Comparison of ENCODE assay signal across 9 cellular contexts in genomic region chr15:67915374-67916050, GRCh38.
A peak's percentile ranks its signal among the peaks of the same experiment; 100 is the strongest.
DNase-seq lines count a peak whose midpoint lies in the region; ATAC-seq and TF ChIP-seq lines count a peak whose summit lies in the region.
"Had no signal": no experiment of that assay in that cellular context is flagged by ENCODE, and none has a peak within 500 bp of the region (broad histone marks: within the 10 kb centered on the region; RNA-seq: fewer than 3 reads in every experiment).

No MANE protein-coding gene starts in this region.

- DNase-seq in HuH-7.5 (ENCODE audit: low spot score) (peak; percentile 57), SK-N-DZ (ENCODE audit: low spot score) (peak; percentile 21), right cardiac atrium (peak; percentile 49 to 91 (median 86)), gastrocnemius medialis (peak; percentile 70 to 81), immature natural killer cell (no peak)
- no peak for DNase-seq in stimulated activated CD4-positive, alpha-beta T cell treated with anti-CD3 and anti-CD28 coated beads, Interleukin-4, amount 100 ng/mL, for 4 hours

- peak; percentile 72 to 79 for ATAC-seq in right cardiac atrium
- ATAC-seq in gastrocnemius medialis, result peak; percentile 65 to 75
- no peak for ATAC-seq in GM18498 (IDR thresholded peaks at IDR 0.05; ENCODE audit: unreplicated experiment)
- ATAC-seq in GM18502 (IDR thresholded peaks at IDR 0.05; ENCODE audit: poor library complexity, unreplicated experiment), result no peak
- ATAC-seq: GM12878 had no signal

- TF ChIP-seq CTCF in gastrocnemius medialis (IDR thresholded peaks at IDR 0.05 in 4 of 5, conservative IDR thresholded peaks at IDR 0.05 in 1 of 5), result no peak

- no peaks in the 10 kb centered on the region for H3K36me3 ChIP-seq in gastrocnemius medialis

- intact Hi-C loops in right cardiac atrium (cut with DNase I) (no loop called here), gastrocnemius medialis (cut with DNase I; ENCODE audit: low total_unique reads) (loop anchor here (5.0 kb wide), 1 partner anchor 53 kb away; no protein-coding TSS in a partner anchor)

- in situ Hi-C loops in gastrocnemius medialis (cut with MboI; ENCODE audit: low sequenced_read_pairs in 4 of 4), result no loop called here

- H3K27ac Mint-ChIP-seq in immature natural killer cell, result no peak overlapping the region

- peaks cover 0 to 3% (median 0%) of the 10 kb centered on the region in 3 donors for H3K36me3 Mint-ChIP-seq in immature natural killer cell

- no peak for TF ChIP-seq POLR2A in gastrocnemius medialis (IDR thresholded peaks at IDR 0.05)

- no peaks in the 10 kb centered on the region for H3K9me3 ChIP-seq in right cardiac atrium (ENCODE audit: control insufficient read depth, low read length)
- H3K9me3 ChIP-seq in gastrocnemius medialis, result no peaks in the 10 kb centered on the region

- no peak overlapping the region for H3K4me3 ChIP-seq in right cardiac atrium (ENCODE audit: low read length)
- H3K4me3 ChIP-seq in gastrocnemius medialis, result no peak overlapping the region
- H3K4me3 ChIP-seq: GM12878 had no signal

- H3K27me3 ChIP-seq in right cardiac atrium (ENCODE audit: control insufficient read depth, insufficient read depth), result no peaks in the 10 kb centered on the region
- no peaks in the 10 kb centered on the region for H3K27me3 ChIP-seq in gastrocnemius medialis

- H3K27me3 Mint-ChIP-seq in immature natural killer cell (ENCODE audit: low read depth in 3 of 3), result peaks cover 0 to 3% (median 2%) of the 10 kb centered on the region in 3 donors

- H3K4me1 Mint-ChIP-seq in immature natural killer cell, result no peaks in the 10 kb centered on the region

- H3K9me3 Mint-ChIP-seq in immature natural killer cell, result peaks cover 0 to 2% (median 0%) of the 10 kb centered on the region in 6 donors

- WGBS in right cardiac atrium, result 24% methylated on average over 7 of the region's 7 CpGs

- H3K27ac ChIP-seq in right cardiac atrium (ENCODE audit: low read length), result peak overlapping the region; percentile 90
- peak overlapping the region; percentile 79 to 95 (median 82) for H3K27ac ChIP-seq in gastrocnemius medialis

- H3K4me3 Mint-ChIP-seq in immature natural killer cell, result no peak overlapping the region

- peaks cover 3% of the 10 kb centered on the region for H3K4me1 ChIP-seq in right cardiac atrium (ENCODE audit: control insufficient read depth, insufficient read depth, low read length)
- H3K4me1 ChIP-seq in gastrocnemius medialis, result peaks cover 34 to 45% of the 10 kb centered on the region in 2 donors

Comparison
In these comparisons a context has a peak if more than half of its experiments do, and no peak if none do; other contexts are left out.
1. DNase-seq: peak in HuH-7.5 (single experiment), SK-N-DZ (single experiment), right cardiac atrium (3 of 3) and gastrocnemius medialis (2 of 2); none in stimulated activated CD4-positive, alpha-beta T cell treated with anti-CD3 and anti-CD28 coated beads, Interleukin-4, amount 100 ng/mL, for 4 hours (0 of 2) and immature natural killer cell (0 of 3).
2. ATAC-seq: peak in right cardiac atrium (2 of 2) and gastrocnemius medialis (2 of 2); none in GM18498 (single experiment) and GM18502 (single experiment).